In genomic region chr9:137680445-137681358, GRCh38 we compare ENCODE assay signal across 14 cellular contexts.
DNase-seq lines count a peak whose midpoint lies in the region; ATAC-seq and TF ChIP-seq lines count a peak whose summit lies in the region.
"Had no signal": no experiment of that assay in that cellular context is flagged by ENCODE, and none has a peak within 500 bp of the region (broad histone marks: within the 10 kb centered on the region; RNA-seq: fewer than 3 reads in every experiment).

No MANE protein-coding gene starts in this region.

- no peak overlapping the region for H3K27ac ChIP-seq in osteoblast (ENCODE audit: low read depth, low read length)
- no peak overlapping the region for H3K27ac ChIP-seq in ascending aorta

- in situ Hi-C loops in GM13976 (cut with MboI; ENCODE audit: low sequenced_read_pairs, unreplicated experiment): no loop called here

- peaks cover 58% of the 10 kb centered on the region for H4K20me1 ChIP-seq in osteoblast (ENCODE audit: insufficient read depth, low read length)

- H3K27me3 ChIP-seq in NT2/D1 (ENCODE audit: insufficient read depth, insufficient read length) (no peaks in the 10 kb centered on the region), osteoblast (ENCODE audit: insufficient read depth, low read length) (no peaks in the 10 kb centered on the region), ascending aorta (no peaks in the 10 kb centered on the region)
- H3K27me3 ChIP-seq: dorsolateral prefrontal cortex had no signal

- no peak for DNase-seq in GM13976 (ENCODE audit: low spot score)
- no peak for DNase-seq in NT2/D1 (ENCODE audit: low read depth, low spot score)
- DNase-seq in left ventricle myocardium superior: no peak
- peak; percentile 69 for DNase-seq in osteoblast (ENCODE audit: insufficient read length, low spot score, missing footprints)
- DNase-seq in ascending aorta (ENCODE audit: low spot score in 2 of 2): no peak
- DNase-seq in COLO829 (ENCODE audit: low spot score): no peak
- DNase-seq: DMS 273 treated with DMSO at 0.1 percent for 48 hours; dorsolateral prefrontal cortex; NCI-H1436; NCI-H226; nucleus accumbens; stimulated activated naive CD8-positive, alpha-beta T cell treated with anti-CD3 and anti-CD28 coated beads, Interleukin-15, Interleukin-2, amounts not matched to agents 100 U/mL and 50 U/mL, for 24 hours had no signal

- TF ChIP-seq CTCF in GM13976 (IDR thresholded peaks at IDR 0.05; ENCODE audit: borderline replicate concordance, control extremely low read depth, extremely low read depth, insufficient read depth, missing control alignments) (peak; percentile 2), osteoblast (IDR thresholded peaks at IDR 0.05; ENCODE audit: extremely low read depth, low read depth, low read length) (no peak), ascending aorta (IDR thresholded peaks at IDR 0.05) (no peak)

- peak; percentile 56 for ATAC-seq in left ventricle myocardium superior
- ATAC-seq in HG03354 (IDR thresholded peaks at IDR 0.05; ENCODE audit: poor library complexity, severe bottlenecking, unreplicated experiment): no peak
- ATAC-seq in GM21717 (IDR thresholded peaks at IDR 0.05; ENCODE audit: unreplicated experiment): no peak
- ATAC-seq: stimulated activated naive CD8-positive, alpha-beta T cell treated with anti-CD3 and anti-CD28 coated beads, Interleukin-15, Interleukin-2, amounts not matched to agents 100 U/mL and 50 U/mL, for 24 hours had no signal

- H3K9ac ChIP-seq in NT2/D1 (ENCODE audit: insufficient read length, low read depth): peak overlapping the region; percentile 57

- peaks cover 16% of the 10 kb centered on the region for H3K36me3 ChIP-seq in NT2/D1 (ENCODE audit: insufficient read depth, insufficient read length, low read length)
- peaks cover 4% of the 10 kb centered on the region for H3K36me3 ChIP-seq in osteoblast (ENCODE audit: insufficient read depth, low read length)
- H3K36me3 ChIP-seq in ascending aorta: peaks cover 0 to 5% of the 10 kb centered on the region in 2 donors

- H2AFZ ChIP-seq in osteoblast (ENCODE audit: low read length): no peak overlapping the region

- peaks cover 21% of the 10 kb centered on the region for H3K4me1 ChIP-seq in NT2/D1 (ENCODE audit: insufficient read depth, insufficient read length)
- peaks cover 10% of the 10 kb centered on the region for H3K4me1 ChIP-seq in osteoblast (ENCODE audit: insufficient read depth, low read length)
- H3K4me1 ChIP-seq in ascending aorta: peaks cover 0 to 6% of the 10 kb centered on the region in 2 donors

- no peak overlapping the region for H3K4me2 ChIP-seq in osteoblast (ENCODE audit: insufficient read depth, low read length)

- intact Hi-C loops in left ventricle myocardium superior (cut with micrococcal nuclease): no loop called here
- intact Hi-C loops in ascending aorta (cut with DNase I): no loop called here

- H3K9me3 ChIP-seq in NT2/D1 (ENCODE audit: insufficient read depth, low read length) (no peaks in the 10 kb centered on the region), osteoblast (ENCODE audit: low read depth, low read length) (no peaks in the 10 kb centered on the region), ascending aorta (no peaks in the 10 kb centered on the region)

- H3K4me3 ChIP-seq in NT2/D1 (ENCODE audit: insufficient read length, low read depth) (no peak overlapping the region), osteoblast (ENCODE audit: insufficient read depth, low read length) (no peak overlapping the region), ascending aorta (no peak overlapping the region)
- H3K4me3 ChIP-seq: dorsolateral prefrontal cortex had no signal

- peaks cover 86% of the 10 kb centered on the region for H3K79me2 ChIP-seq in osteoblast (ENCODE audit: insufficient read depth, low read length)
